Comparison of ENCODE assay signal across 7 cellular contexts in genomic region chr3:52288674-52289073, GRCh38. TPM values are rescaled to one million over a fixed set of nuclear protein-coding genes. Genes with fewer than 3 reads are reported as not detected.
DNase-seq lines count a peak whose midpoint lies in the region; ATAC-seq and TF ChIP-seq lines count a peak whose summit lies in the region.

No MANE protein-coding gene starts in this region.

- H3K36me3 ChIP-seq in prostate gland: no peaks in the 10 kb centered on the region

- no peaks in the 10 kb centered on the region for H3K79me2 ChIP-seq in H9 (ENCODE audit: insufficient read depth, low read length)

- H3K4me1 Mint-ChIP-seq in H9: peaks cover 8 to 10% of the 10 kb centered on the region in 2 experiments

- H3K9me3 ChIP-seq in H9 (ENCODE audit: control insufficient read depth, low read depth, low read length) (no peaks in the 10 kb centered on the region), prostate gland (no peaks in the 10 kb centered on the region)

- no peak overlapping the region for H3K56ac ChIP-seq in H9 (ENCODE audit: insufficient read length, low read depth, low read length)

- no peak overlapping the region for H3K27ac Mint-ChIP-seq in H9

- H2BK120ac ChIP-seq in H9 (ENCODE audit: low read depth, low read length, poor library complexity, severe bottlenecking): no peak overlapping the region

- no peak overlapping the region for H2AFZ ChIP-seq in H9 (ENCODE audit: low read length)

- no peaks in the 10 kb centered on the region for H3K27me3 Mint-ChIP-seq in H9 (ENCODE audit: low read depth)

- DNase-seq in H9 (no peak), fibroblast of villous mesenchyme (ENCODE audit: low read depth) (no peak), prostate gland (ENCODE audit: low spot score) (no peak)

- H4K91ac ChIP-seq in H9 (ENCODE audit: insufficient read length, low read depth, low read length): no peak overlapping the region

- no peak overlapping the region for H3T11ph ChIP-seq in H9 (ENCODE audit: low read length)

- H3K9ac ChIP-seq in H9 (ENCODE audit: extremely low read depth, insufficient read length, low read length): no peak overlapping the region

- H3K23ac ChIP-seq in H9 (ENCODE audit: insufficient read length, low read depth, low read length): no peak overlapping the region

- no peaks in the 10 kb centered on the region for H4K20me1 ChIP-seq in H9 (ENCODE audit: control insufficient read depth, insufficient read depth, insufficient read length)

- H3K36me3 Mint-ChIP-seq in H9 (ENCODE audit: insufficient read depth in 1 of 3, low read depth in 3 of 3): no peaks in the 10 kb centered on the region; a peak in 3 of 7 replicates

- TF ChIP-seq CTCF in H9 (conservative IDR thresholded peaks at IDR 0.05) (no peak), WI38 (IDR thresholded peaks at IDR 0.05; ENCODE audit: low read depth, low read length) (no peak), fibroblast of villous mesenchyme (IDR thresholded peaks at IDR 0.05; ENCODE audit: insufficient read depth, low read depth, low read length) (no peak), prostate gland (IDR thresholded peaks at IDR 0.05) (no peak)

- ATAC-seq in HG02884 (IDR thresholded peaks at IDR 0.05; ENCODE audit: unreplicated experiment) (no peak), HG03457 (IDR thresholded peaks at IDR 0.05; ENCODE audit: unreplicated experiment) (no peak)

- no peaks in the 10 kb centered on the region for H3K9me3 Mint-ChIP-seq in H9

- WGBS in H9 (ENCODE audit: extremely low coverage, insufficient read length, low lambda C conversion rate): no CpG with 5 or more reads among the region's 6 CpGs
- WGBS in prostate gland: 91% methylated on average over 6 of the region's 6 CpGs

- H3K4me2 ChIP-seq in H9 (ENCODE audit: insufficient read depth, insufficient read length, low read length): peak overlapping the region; percentile 96

- intact Hi-C loops in prostate gland (cut with DNase I): loop anchor here (5.0 kb wide), 1 partner anchor 51 kb away; the partner anchor contains the start of gene TWF2

- H3K27ac ChIP-seq in H9 (ENCODE audit: insufficient read length, low read depth, low read length): no peak overlapping the region
- H3K27ac ChIP-seq in skin epidermis: peak overlapping the region in 13 of 21 experiments; percentile 96 to 100 (median 100)
- H3K27ac ChIP-seq in prostate gland: no peak overlapping the region

- no peak overlapping the region for H2BK12ac ChIP-seq in H9 (ENCODE audit: insufficient read length, low read depth, low read length)

- no peaks in the 10 kb centered on the region for H3K79me1 ChIP-seq in H9 (ENCODE audit: insufficient read depth, low read depth, low read length, poor library complexity, severe bottlenecking)

- no peaks in the 10 kb centered on the region for H3K27me3 ChIP-seq in H9 (ENCODE audit: insufficient read depth, low read length)
- H3K27me3 ChIP-seq in prostate gland (replicated peaks; ENCODE audit: insufficient read depth): no peaks in the 10 kb centered on the region

- no peaks in the 10 kb centered on the region for H3K4me1 ChIP-seq in H9 (ENCODE audit: insufficient read depth, low read length)
- H3K4me1 ChIP-seq in prostate gland (replicated peaks): no peaks in the 10 kb centered on the region

- no peak overlapping the region for H2BK20ac ChIP-seq in H9 (ENCODE audit: low read depth, low read length, poor library complexity, severe bottlenecking)

- peak overlapping the region; percentile 96 to 98 for H3K4me3 Mint-ChIP-seq in H9

- H4K8ac ChIP-seq in H9 (replicated peaks; ENCODE audit: insufficient read length, low read depth, low read length): no peak overlapping the region

- H4K5ac ChIP-seq in H9 (ENCODE audit: insufficient read length, low read depth, low read length): no peak overlapping the region

- no peak overlapping the region for H2AK5ac ChIP-seq in H9 (ENCODE audit: insufficient read length, low read length)

- no peak overlapping the region for H3K18ac ChIP-seq in H9 (ENCODE audit: insufficient read length, low read depth, low read length)

- no peak overlapping the region for H2BK5ac ChIP-seq in H9 (ENCODE audit: insufficient read length, low read length)

- H2BK15ac ChIP-seq in H9 (ENCODE audit: low read depth, low read length): no peak overlapping the region

- TF ChIP-seq POLR2A in prostate gland (IDR thresholded peaks at IDR 0.05): no peak

- peaks cover 3% of the 10 kb centered on the region for H3K23me2 ChIP-seq in H9 (ENCODE audit: insufficient read length, low read depth, low read length, poor library complexity, severe bottlenecking)

- H3K4me3 ChIP-seq in WI38 (ENCODE audit: low read depth, low read length) (peak overlapping the region; percentile 91), fibroblast of villous mesenchyme (ENCODE audit: low read depth, low read length) (peak overlapping the region; percentile 96), skin epidermis (peak overlapping the region in 6 of 7 experiments; percentile 61 to 73 (median 68)), prostate gland (peak overlapping the region in 1 of 2 donors; percentile 91)

- no peak overlapping the region for H3K14ac ChIP-seq in H9 (ENCODE audit: insufficient read depth, low read length)

- H3K4ac ChIP-seq in H9 (ENCODE audit: low read depth, low read length): no peak overlapping the region

RNA-seq across cellular contexts. Expression of gene GLYCTK, which starts 1.0 kb away (rescaled TPM):
- 8.4 and 8.8 TPM in 2 replicates for total RNA-seq in H9 (2021)
- 6.9 and 13.5 TPM in 2 replicates for total RNA-seq in fibroblast of villous mesenchyme
- total RNA-seq in prostate gland: 10 to 100 TPM in 1 of 2 donors, 1 to 10 TPM in 1; 7.3 to 12.2 TPM

RNA-seq across cellular contexts. Expression of gene WDR82, which starts 10.2 kb away (rescaled TPM):
- total RNA-seq in H9 (2021) (83.1 and 84.3 TPM in 2 replicates), fibroblast of villous mesenchyme (51.2 and 68.2 TPM in 2 replicates), prostate gland (10 to 100 TPM; 52.4 to 86.9 TPM)

RNA-seq across cellular contexts. Expression of gene DNAH1, which starts 27.4 kb away (rescaled TPM):
- 2.0 and 2.3 TPM in 2 replicates for total RNA-seq in H9 (2021)
- 4.7 and 4.8 TPM in 2 replicates for total RNA-seq in fibroblast of villous mesenchyme
- total RNA-seq in prostate gland: 10 to 100 TPM in 1 of 2 donors, 1 to 10 TPM in 1; 5.6 to 18.7 TPM

RNA-seq across cellular contexts. Expression of gene PPM1M, which starts 43.1 kb away (rescaled TPM):
- 6.1 and 7.4 TPM in 2 replicates for total RNA-seq in H9 (2021)
- 19.0 and 20.3 TPM in 2 replicates for total RNA-seq in fibroblast of villous mesenchyme
- 10 to 100 TPM; 22.4 to 33.2 TPM for total RNA-seq in prostate gland

RNA-seq across cellular contexts. Expression of gene TWF2, which starts 49.7 kb away (rescaled TPM):
- total RNA-seq in H9 (2021): 44.8 and 50.9 TPM in 2 replicates
- 75.6 and 130 TPM in 2 replicates for total RNA-seq in fibroblast of villous mesenchyme
- 10 to 100 TPM; 60.9 to 65.5 TPM for total RNA-seq in prostate gland

Comparison
In these comparisons a context has a peak if more than half of its experiments do, and no peak if none do; other contexts are left out.
1. H3K27ac ChIP-seq: peak in skin epidermis (13 of 21); none in H9 (single experiment) and prostate gland (0 of 2).